In the genomic region with DNA sequence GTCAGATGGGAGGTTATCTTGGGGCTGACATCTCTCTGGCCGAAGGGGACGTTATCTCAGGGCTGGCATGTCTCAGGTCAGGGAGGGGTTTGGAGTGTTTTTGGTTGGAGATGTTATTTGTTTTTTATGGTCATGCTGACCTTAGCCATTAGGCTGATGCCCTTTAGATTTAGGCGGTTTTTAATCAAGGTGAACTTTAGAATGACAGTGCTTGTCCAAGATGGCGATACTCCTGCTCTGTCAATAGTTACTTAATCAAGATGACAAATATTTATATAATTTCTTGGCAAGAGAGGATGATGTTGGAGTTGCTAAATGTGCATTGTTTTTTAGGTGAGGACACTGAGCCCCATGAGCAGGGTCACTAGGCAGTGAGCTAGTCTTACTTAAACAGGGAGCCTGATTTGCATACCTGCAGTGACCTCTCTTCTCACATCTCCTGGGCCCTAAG, we compare ENCODE assay signal across 2 cellular contexts.
TF ChIP-seq lines count a peak whose summit lies in the region.

No MANE protein-coding gene starts in this region.

TF ChIP-seq in K562, 482 proteins besides CTCF, POLR2A, EP300 and RAD21 (continued from another document and continues in another):
- TF ChIP-seq PCBP2 (IDR thresholded peaks at IDR 0.05; ENCODE audit: low read depth, low read length, poor library complexity, severe bottlenecking) = no peak
- TF ChIP-seq, protein P1, sequence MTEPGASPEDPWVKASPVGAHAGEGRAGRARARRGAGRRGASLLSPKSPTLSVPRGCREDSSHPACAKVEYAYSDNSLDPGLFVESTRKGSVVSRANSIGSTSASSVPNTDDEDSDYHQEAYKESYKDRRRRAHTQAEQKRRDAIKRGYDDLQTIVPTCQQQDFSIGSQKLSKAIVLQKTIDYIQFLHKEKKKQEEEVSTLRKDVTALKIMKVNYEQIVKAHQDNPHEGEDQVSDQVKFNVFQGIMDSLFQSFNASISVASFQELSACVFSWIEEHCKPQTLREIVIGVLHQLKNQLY (CRISPR knock-in tag; conservative IDR thresholded peaks at IDR 0.05) = no peak
- TF ChIP-seq ZSCAN32 (CRISPR knock-in tag; IDR thresholded peaks at IDR 0.05) = no peak
- TF ChIP-seq SMAD1 (IDR thresholded peaks at IDR 0.05; ENCODE audit: low read depth, low read length, partially characterized antibody) = no peak
- peak; percentile 40; the same call in 1 of the 2 replicates for TF ChIP-seq ESRRA (IDR thresholded peaks at IDR 0.05; ENCODE audit: borderline replicate concordance, low read depth)
- no peak for TF ChIP-seq NFE2 (IDR thresholded peaks at IDR 0.05; ENCODE audit: low read depth)
- no peak for TF ChIP-seq RB1 (IDR thresholded peaks at IDR 0.05; ENCODE audit: low read depth)
- no peak for TF ChIP-seq ZC3H8 (IDR thresholded peaks at IDR 0.05)
- TF ChIP-seq IFI16 (CRISPR knock-in tag; IDR thresholded peaks at IDR 0.05) = no peak
- no peak for TF ChIP-seq RBM15 (IDR thresholded peaks at IDR 0.05; ENCODE audit: insufficient read depth, low read length)
- no peak for TF ChIP-seq SRSF9 (IDR thresholded peaks at IDR 0.05; ENCODE audit: borderline replicate concordance, low read depth, low read length)
- TF ChIP-seq MGA (IDR thresholded peaks at IDR 0.05) = no peak
- TF ChIP-seq NFE2L1 (tag; IDR thresholded peaks at IDR 0.05; ENCODE audit: borderline replicate concordance, low read depth) = no peak
- no peak for TF ChIP-seq ETV6 (IDR thresholded peaks at IDR 0.05; ENCODE audit: borderline replicate concordance in 1 of 2, low read depth in 2 of 2, low read length in 1 of 2)
- no peak for TF ChIP-seq ETV6 (CRISPR knock-in tag; IDR thresholded peaks at IDR 0.05; ENCODE audit: borderline replicate concordance)
- TF ChIP-seq CBFA2T3 (IDR thresholded peaks at IDR 0.05) = peak; percentile 29; the same call in 1 of the 2 replicates

TF ChIP-seq in liver, 16 proteins besides CTCF, POLR2A, EP300 and RAD21:
- peak; percentile 93 to 98 for TF ChIP-seq RXRA (IDR thresholded peaks at IDR 0.05)
- TF ChIP-seq EGR1 (IDR thresholded peaks at IDR 0.05; ENCODE audit: low read depth in 2 of 2) = no peak
- peak; percentile 67 to 92 for TF ChIP-seq JUND (IDR thresholded peaks at IDR 0.05)
- TF ChIP-seq, protein P2, sequence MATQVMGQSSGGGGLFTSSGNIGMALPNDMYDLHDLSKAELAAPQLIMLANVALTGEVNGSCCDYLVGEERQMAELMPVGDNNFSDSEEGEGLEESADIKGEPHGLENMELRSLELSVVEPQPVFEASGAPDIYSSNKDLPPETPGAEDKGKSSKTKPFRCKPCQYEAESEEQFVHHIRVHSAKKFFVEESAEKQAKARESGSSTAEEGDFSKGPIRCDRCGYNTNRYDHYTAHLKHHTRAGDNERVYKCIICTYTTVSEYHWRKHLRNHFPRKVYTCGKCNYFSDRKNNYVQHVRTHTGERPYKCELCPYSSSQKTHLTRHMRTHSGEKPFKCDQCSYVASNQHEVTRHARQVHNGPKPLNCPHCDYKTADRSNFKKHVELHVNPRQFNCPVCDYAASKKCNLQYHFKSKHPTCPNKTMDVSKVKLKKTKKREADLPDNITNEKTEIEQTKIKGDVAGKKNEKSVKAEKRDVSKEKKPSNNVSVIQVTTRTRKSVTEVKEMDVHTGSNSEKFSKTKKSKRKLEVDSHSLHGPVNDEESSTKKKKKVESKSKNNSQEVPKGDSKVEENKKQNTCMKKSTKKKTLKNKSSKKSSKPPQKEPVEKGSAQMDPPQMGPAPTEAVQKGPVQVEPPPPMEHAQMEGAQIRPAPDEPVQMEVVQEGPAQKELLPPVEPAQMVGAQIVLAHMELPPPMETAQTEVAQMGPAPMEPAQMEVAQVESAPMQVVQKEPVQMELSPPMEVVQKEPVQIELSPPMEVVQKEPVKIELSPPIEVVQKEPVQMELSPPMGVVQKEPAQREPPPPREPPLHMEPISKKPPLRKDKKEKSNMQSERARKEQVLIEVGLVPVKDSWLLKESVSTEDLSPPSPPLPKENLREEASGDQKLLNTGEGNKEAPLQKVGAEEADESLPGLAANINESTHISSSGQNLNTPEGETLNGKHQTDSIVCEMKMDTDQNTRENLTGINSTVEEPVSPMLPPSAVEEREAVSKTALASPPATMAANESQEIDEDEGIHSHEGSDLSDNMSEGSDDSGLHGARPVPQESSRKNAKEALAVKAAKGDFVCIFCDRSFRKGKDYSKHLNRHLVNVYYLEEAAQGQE (IDR thresholded peaks at IDR 0.05) = peak; percentile 87
- peak; percentile 79 for TF ChIP-seq SP1 (IDR thresholded peaks at IDR 0.05)
- TF ChIP-seq, protein P3, sequence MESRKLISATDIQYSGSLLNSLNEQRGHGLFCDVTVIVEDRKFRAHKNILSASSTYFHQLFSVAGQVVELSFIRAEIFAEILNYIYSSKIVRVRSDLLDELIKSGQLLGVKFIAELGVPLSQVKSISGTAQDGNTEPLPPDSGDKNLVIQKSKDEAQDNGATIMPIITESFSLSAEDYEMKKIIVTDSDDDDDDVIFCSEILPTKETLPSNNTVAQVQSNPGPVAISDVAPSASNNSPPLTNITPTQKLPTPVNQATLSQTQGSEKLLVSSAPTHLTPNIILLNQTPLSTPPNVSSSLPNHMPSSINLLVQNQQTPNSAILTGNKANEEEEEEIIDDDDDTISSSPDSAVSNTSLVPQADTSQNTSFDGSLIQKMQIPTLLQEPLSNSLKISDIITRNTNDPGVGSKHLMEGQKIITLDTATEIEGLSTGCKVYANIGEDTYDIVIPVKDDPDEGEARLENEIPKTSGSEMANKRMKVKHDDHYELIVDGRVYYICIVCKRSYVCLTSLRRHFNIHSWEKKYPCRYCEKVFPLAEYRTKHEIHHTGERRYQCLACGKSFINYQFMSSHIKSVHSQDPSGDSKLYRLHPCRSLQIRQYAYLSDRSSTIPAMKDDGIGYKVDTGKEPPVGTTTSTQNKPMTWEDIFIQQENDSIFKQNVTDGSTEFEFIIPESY (IDR thresholded peaks at IDR 0.05) = peak; percentile 91
- peak; percentile 93 for TF ChIP-seq FOXA2 (IDR thresholded peaks at IDR 0.05)
- peak; percentile 95 for TF ChIP-seq YY1 (IDR thresholded peaks at IDR 0.05)
- TF ChIP-seq FOXA1 (IDR thresholded peaks at IDR 0.05) = peak; percentile 89
- TF ChIP-seq, protein P4, sequence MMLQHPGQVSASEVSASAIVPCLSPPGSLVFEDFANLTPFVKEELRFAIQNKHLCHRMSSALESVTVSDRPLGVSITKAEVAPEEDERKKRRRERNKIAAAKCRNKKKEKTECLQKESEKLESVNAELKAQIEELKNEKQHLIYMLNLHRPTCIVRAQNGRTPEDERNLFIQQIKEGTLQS (IDR thresholded peaks at IDR 0.05) = peak; percentile 68
- peak; percentile 43 for TF ChIP-seq HNF4G (IDR thresholded peaks at IDR 0.05)
- TF ChIP-seq MAX (IDR thresholded peaks at IDR 0.05) = peak; percentile 86
- TF ChIP-seq GABPA (IDR thresholded peaks at IDR 0.05 in 1 of 2, conservative IDR thresholded peaks at IDR 0.05 in 1 of 2) = peak in 1 of 2 donors; percentile 29
- peak; percentile 61 for TF ChIP-seq NR2F2 (IDR thresholded peaks at IDR 0.05)
- TF ChIP-seq HNF4A (conservative IDR thresholded peaks at IDR 0.05) = peak; percentile 88 to 92
- no peak for TF ChIP-seq TAF1 (conservative IDR thresholded peaks at IDR 0.05)
